ENCODE assay signal across 8 cellular contexts in the genomic region with DNA sequence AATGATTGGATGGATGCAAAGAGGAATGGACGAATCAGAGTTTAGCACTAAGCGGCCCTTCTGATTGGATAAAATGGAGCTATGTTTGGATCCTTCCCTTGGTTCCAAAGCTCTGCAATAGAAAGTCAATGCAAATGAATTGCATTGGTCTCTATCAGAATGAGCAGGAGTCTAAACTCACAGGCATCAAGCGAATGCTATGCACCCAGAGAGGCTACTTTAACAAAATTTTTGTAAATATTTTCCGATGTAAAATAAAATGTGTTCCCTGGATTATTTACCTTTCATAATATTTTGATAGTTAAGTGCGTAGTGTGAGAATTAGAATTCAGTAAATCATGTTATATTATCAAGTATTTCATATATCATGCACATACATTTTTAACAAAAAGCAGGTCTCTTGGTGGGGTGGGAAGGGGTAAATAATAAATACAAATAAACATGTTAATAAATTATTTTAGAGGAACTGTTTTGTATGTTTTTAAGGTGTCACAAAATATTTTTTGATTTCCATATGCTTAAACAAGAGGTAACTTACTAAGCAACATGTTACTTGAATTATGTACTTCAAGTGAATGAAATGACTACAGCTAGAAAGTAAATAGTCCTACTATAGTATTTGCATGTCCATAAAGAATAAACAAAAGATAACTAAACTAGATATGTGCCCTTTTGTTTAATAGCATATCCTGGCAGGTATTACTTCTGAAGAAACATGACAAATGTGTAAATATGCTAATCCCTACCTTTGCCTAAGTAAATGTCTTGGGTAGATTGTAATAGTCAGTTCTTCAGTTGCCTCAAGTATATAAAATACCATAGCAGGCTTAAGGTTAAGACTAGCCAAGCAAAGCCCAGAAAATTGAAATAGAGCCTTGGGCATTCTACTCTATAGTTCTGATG. TPM values are rescaled to one million over a fixed set of nuclear protein-coding genes. Genes with fewer than 3 reads are reported as not detected.
DNase-seq lines count a peak whose midpoint lies in the region; ATAC-seq, FAIRE-seq and TF ChIP-seq lines count a peak whose summit lies in the region.

No MANE protein-coding gene starts in this region.

- no peaks in the 10 kb centered on the region for H3K27me3 Mint-ChIP-seq in stimulated activated naive CD8-positive, alpha-beta T cell treated with anti-CD3 and anti-CD28 coated beads, Interleukin-15, Interleukin-2, amounts not matched to agents 100 ng/mL and 50 ng/mL, for 24 hours
- no peaks in the 10 kb centered on the region for H3K27me3 Mint-ChIP-seq in astrocyte (ENCODE audit: low read depth, unreplicated experiment)

- peaks cover 29% of the 10 kb centered on the region for H3K4me1 ChIP-seq in astrocyte (ENCODE audit: insufficient read depth, low read length)
- peaks cover 26 to 40% of the 10 kb centered on the region in 2 donors for H3K4me1 ChIP-seq in mucosa of rectum (ENCODE audit: control insufficient read depth in 2 of 2, insufficient read depth in 2 of 2, low read length in 2 of 2)
- H3K4me1 ChIP-seq in vagina = peaks cover 63% of the 10 kb centered on the region

- H3K9ac ChIP-seq in astrocyte (ENCODE audit: low read length) (no peak overlapping the region), mucosa of rectum (ENCODE audit: low read depth in 1 of 2, low read length in 2 of 2) (no peak overlapping the region)

- H3K36me3 ChIP-seq in astrocyte (ENCODE audit: insufficient read depth, low read length) (peaks cover 23% of the 10 kb centered on the region), mucosa of rectum (ENCODE audit: control insufficient read depth in 2 of 2, insufficient read depth in 2 of 2, low read length in 2 of 2) (peaks cover 18 to 21% of the 10 kb centered on the region in 2 donors), vagina (peaks cover 0 to 26% of the 10 kb centered on the region in 2 donors)

- H3K4me3 Mint-ChIP-seq in stimulated activated naive CD8-positive, alpha-beta T cell treated with anti-CD3 and anti-CD28 coated beads, Interleukin-15, Interleukin-2, amounts not matched to agents 100 ng/mL and 50 ng/mL, for 24 hours = peak overlapping the region; percentile 95
- H3K4me3 Mint-ChIP-seq in astrocyte (ENCODE audit: unreplicated experiment) = peak overlapping the region; percentile 96

- intact Hi-C loops in vagina (cut with DNase I) = loop anchor here (5.0 kb wide), 1 partner anchor 67 kb away; no protein-coding TSS in a partner anchor

- FAIRE-seq in astrocyte (lab: Jason Lieb, UNC) (no peak), HTR-8/SVneo (lab: Jason Lieb, UNC) (no peak)

- H4K20me1 ChIP-seq in astrocyte (ENCODE audit: insufficient read depth, low read length) = peaks cover 39% of the 10 kb centered on the region

- peak overlapping the region; percentile 67 for H3K4me2 ChIP-seq in astrocyte (ENCODE audit: low read length)

- H3K4me3 ChIP-seq in astrocyte (ENCODE audit: insufficient read depth, low read depth, low read length) = no peak overlapping the region
- no peak overlapping the region for H3K4me3 ChIP-seq in mucosa of rectum (ENCODE audit: low read length in 2 of 2)
- peak overlapping the region in 1 of 2 donors; percentile 93 for H3K4me3 ChIP-seq in vagina

- H3K79me2 ChIP-seq in astrocyte (ENCODE audit: insufficient read depth, low read length) = peaks cover 35% of the 10 kb centered on the region

- no peak for DNase-seq in stimulated activated naive CD8-positive, alpha-beta T cell treated with anti-CD3 and anti-CD28 coated beads, Interleukin-15, Interleukin-2, amounts not matched to agents 100 U/mL and 50 U/mL, for 24 hours
- no peak for DNase-seq in astrocyte (ENCODE audit: low read depth)
- DNase-seq in vagina (ENCODE audit: extremely low spot score in 2 of 2) = no peak
- DNase-seq in HTR-8/SVneo (ENCODE audit: insufficient read length, low spot score) = no peak
- no peak for DNase-seq in DMS 273 (lab: John Stamatoyannopoulos, UW; ENCODE audit: unreplicated experiment)
- no peak for DNase-seq in NCI-H1694 (lab: John Stamatoyannopoulos, UW)

- H3K9me3 ChIP-seq in astrocyte (ENCODE audit: insufficient read depth, low read depth, low read length) (no peaks in the 10 kb centered on the region), mucosa of rectum (ENCODE audit: control insufficient read depth in 2 of 2, low read length in 2 of 2) (no peaks in the 10 kb centered on the region), vagina (no peaks in the 10 kb centered on the region)

- H3K4me1 Mint-ChIP-seq in stimulated activated naive CD8-positive, alpha-beta T cell treated with anti-CD3 and anti-CD28 coated beads, Interleukin-15, Interleukin-2, amounts not matched to agents 100 ng/mL and 50 ng/mL, for 24 hours (ENCODE audit: low read depth) = peaks cover 67% of the 10 kb centered on the region
- peaks cover 17% of the 10 kb centered on the region for H3K4me1 Mint-ChIP-seq in astrocyte (ENCODE audit: low read depth, unreplicated experiment)

- TF ChIP-seq CTCF in astrocyte (IDR thresholded peaks at IDR 0.05; ENCODE audit: insufficient read depth, low read depth, low read length) = no peak
- no peak for TF ChIP-seq CTCF in vagina (IDR thresholded peaks at IDR 0.05)

- H3K27ac ChIP-seq in astrocyte (ENCODE audit: low read depth, low read length) = no peak overlapping the region
- peak overlapping the region; percentile 32 for H3K27ac ChIP-seq in mucosa of rectum (ENCODE audit: low read depth in 2 of 2, low read length in 2 of 2)
- H3K27ac ChIP-seq in vagina = peak overlapping the region; percentile 99

- H3K27me3 ChIP-seq in astrocyte (ENCODE audit: insufficient read depth, low read length) (no peaks in the 10 kb centered on the region), mucosa of rectum (ENCODE audit: control insufficient read depth in 2 of 2, insufficient read depth in 2 of 2, low read length in 2 of 2) (no peaks in the 10 kb centered on the region), vagina (no peaks in the 10 kb centered on the region)

- H3K9me3 Mint-ChIP-seq in stimulated activated naive CD8-positive, alpha-beta T cell treated with anti-CD3 and anti-CD28 coated beads, Interleukin-15, Interleukin-2, amounts not matched to agents 100 ng/mL and 50 ng/mL, for 24 hours = no peaks in the 10 kb centered on the region
- no peaks in the 10 kb centered on the region for H3K9me3 Mint-ChIP-seq in astrocyte (ENCODE audit: unreplicated experiment)

- peak overlapping the region; percentile 97 for H3K27ac Mint-ChIP-seq in stimulated activated naive CD8-positive, alpha-beta T cell treated with anti-CD3 and anti-CD28 coated beads, Interleukin-15, Interleukin-2, amounts not matched to agents 100 ng/mL and 50 ng/mL, for 24 hours
- peak overlapping the region; percentile 99 for H3K27ac Mint-ChIP-seq in astrocyte (ENCODE audit: unreplicated experiment)

- no peak for ATAC-seq in stimulated activated naive CD8-positive, alpha-beta T cell treated with anti-CD3 and anti-CD28 coated beads, Interleukin-15, Interleukin-2, amounts not matched to agents 100 U/mL and 50 U/mL, for 24 hours

- no peak for TF ChIP-seq POLR2A in vagina (IDR thresholded peaks at IDR 0.05)

- peaks cover 39% of the 10 kb centered on the region for H3K36me3 Mint-ChIP-seq in stimulated activated naive CD8-positive, alpha-beta T cell treated with anti-CD3 and anti-CD28 coated beads, Interleukin-15, Interleukin-2, amounts not matched to agents 100 ng/mL and 50 ng/mL, for 24 hours (ENCODE audit: low read depth)
- peaks cover 24% of the 10 kb centered on the region for H3K36me3 Mint-ChIP-seq in astrocyte (ENCODE audit: low read depth, unreplicated experiment)

- no peak overlapping the region for H2AFZ ChIP-seq in astrocyte (ENCODE audit: low read depth, low read length)

RNA-seq across cellular contexts. Expression of gene UNK, which starts 4.4 kb away (rescaled TPM):
- total RNA-seq in astrocyte = 14.9 and 16.7 TPM in 2 replicates
- 35.1 TPM for total RNA-seq in vagina

RNA-seq across cellular contexts. Expression of gene GALK1, which starts 15.2 kb away (rescaled TPM):
- total RNA-seq in astrocyte = 22.6 and 31.1 TPM in 2 replicates
- total RNA-seq in vagina = 18.4 TPM

RNA-seq across cellular contexts. Expression of gene ITGB4, which starts 59.0 kb away (rescaled TPM):
- total RNA-seq in astrocyte (2.1 and 6.6 TPM in 2 replicates), vagina (169 TPM)

Comparison
In these comparisons a context has a peak if more than half of its experiments do, and no peak if none do; other contexts are left out.
1. RNA of gene ITGB4, which starts 59.0 kb away (total RNA-seq): 169 TPM in vagina (single experiment); 2.1 to 6.6 TPM in astrocyte; every median in the first group is over 10 times any median in the second.